1 cellular context compared by ENCODE assay signal in genomic region chr2:101278925-101279324, GRCh38.
A peak's percentile ranks its signal among the peaks of the same experiment; 100 is the strongest.
TF ChIP-seq lines count a peak whose summit lies in the region.

No MANE protein-coding gene starts in this region.

TF ChIP-seq in IMR-90, 13 proteins besides CTCF, POLR2A, EP300 and RAD21:
- TF ChIP-seq USF2 (IDR thresholded peaks at IDR 0.05; ENCODE audit: low read depth, low read length) (no peak), MAZ (IDR thresholded peaks at IDR 0.05; ENCODE audit: borderline replicate concordance, low read depth, low read length) (no peak), ELK1 (IDR thresholded peaks at IDR 0.05; ENCODE audit: borderline replicate concordance, low read depth, low read length) (no peak), CEBPB (IDR thresholded peaks at IDR 0.05; ENCODE audit: low read depth, low read length) (peak; percentile 80), RFX5 (IDR thresholded peaks at IDR 0.05; ENCODE audit: low read depth, low read length) (no peak)
